9 cellular contexts compared by ENCODE assay signal in the genomic region with DNA sequence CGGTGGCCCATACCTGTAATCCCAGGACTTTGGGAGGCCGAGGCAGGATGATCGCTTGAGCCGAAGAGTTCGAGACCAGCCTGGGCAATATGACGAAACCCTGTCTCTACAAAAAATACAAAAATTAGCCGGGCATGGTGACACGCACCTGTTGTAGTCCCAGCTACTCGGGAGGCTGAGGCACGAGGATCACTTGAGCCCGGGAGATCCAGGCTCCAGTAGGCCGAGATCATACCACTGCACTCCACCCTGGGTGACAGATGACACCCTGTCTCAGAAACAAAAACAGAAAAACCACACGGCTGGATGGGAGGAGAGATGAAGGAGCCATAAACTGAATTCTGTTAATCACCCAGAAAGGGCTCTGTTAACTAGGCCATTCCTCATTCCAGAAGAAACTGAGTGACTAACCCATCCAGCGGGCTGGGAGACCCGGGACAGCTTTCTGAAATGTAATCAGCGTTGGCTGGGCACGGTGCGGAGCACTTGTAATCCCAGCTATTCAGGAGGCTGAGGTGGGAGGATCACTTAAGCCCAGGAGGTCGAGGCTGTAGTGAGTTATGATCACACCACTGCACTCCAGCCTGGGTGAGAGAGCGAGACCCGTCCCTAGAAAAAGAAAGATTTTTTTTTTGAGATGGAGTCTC. TPM values are rescaled to one million over a fixed set of nuclear protein-coding genes. Genes with fewer than 3 reads are reported as not detected.
DNase-seq lines count a peak whose midpoint lies in the region; ATAC-seq, FAIRE-seq and TF ChIP-seq lines count a peak whose summit lies in the region.
"Had no signal": no experiment of that assay in that cellular context is flagged by ENCODE, and none has a peak within 500 bp of the region (broad histone marks: within the 10 kb centered on the region; RNA-seq: fewer than 3 reads in every experiment).

No MANE protein-coding gene starts in this region.

- peak overlapping the region; percentile 79 to 80 for H3K4me3 Mint-ChIP-seq in CD14-positive monocyte

- H3K79me2 ChIP-seq in H1 (ENCODE audit: control insufficient read depth in 1 of 2, insufficient read depth in 2 of 2, low read length in 2 of 2): no peaks in the 10 kb centered on the region

- H3K27me3 Mint-ChIP-seq in CD14-positive monocyte (ENCODE audit: low read depth in 3 of 3): peaks cover 22 to 34% (median 25%) of the 10 kb centered on the region in 3 donors

- no peaks in the 10 kb centered on the region for H3K9me3 ChIP-seq in NT2/D1 (ENCODE audit: insufficient read depth, low read length)
- H3K9me3 ChIP-seq in H1 (ENCODE audit: insufficient read depth in 2 of 2, low read depth in 1 of 2, low read length in 1 of 2): no peaks in the 10 kb centered on the region
- H3K9me3 ChIP-seq in neutrophil: no peaks in the 10 kb centered on the region

- POLR2A ChIA-PET in H1 (lab: Charles Lee; ENCODE audit: partially characterized antibody): interaction anchor here (0.7 to 3.3 kb wide), 4 partner anchors 12 to 51 kb away, joined by 3 to 18 read pairs (median 10); partner anchors contain the start of gene JUP

- ATAC-seq in HG03045 (IDR thresholded peaks at IDR 0.05; ENCODE audit: unreplicated experiment) (no peak), HG02588 (IDR thresholded peaks at IDR 0.05; ENCODE audit: unreplicated experiment) (no peak)

- H3K36me3 Mint-ChIP-seq in CD14-positive monocyte: no peaks in the 10 kb centered on the region

- TF ChIP-seq POLR2A in H1 (IDR thresholded peaks at IDR 0.05; ENCODE audit: control extremely low read depth in 1 of 2, low read depth in 2 of 2, low read length in 2 of 2): no peak

- 75% methylated on average over 20 of the region's 21 CpGs; no CpG with 5 or more reads in 1 of the 2 experiments for whole genome bisulfite sequencing in H1 (ENCODE audit: extremely low coverage in 1 of 2, insufficient coverage in 1 of 2, insufficient read length in 1 of 2, insufficient replicate concordance in 2 of 2, low coverage in 1 of 2, low lambda C conversion rate in 2 of 2, missing lambda C conversion rate in 1 of 2), 2 experiments

- H2BK15ac ChIP-seq in H1 (ENCODE audit: low read length): 0 out of 2 replicates have a peak overlapping the region, but pooled peaks have one; percentile 40

- no peak overlapping the region for H4K5ac ChIP-seq in H1 (ENCODE audit: insufficient read length, low read depth, low read length)

- H3K36me3 ChIP-seq in NT2/D1 (ENCODE audit: insufficient read depth, insufficient read length, low read length): peaks cover 25% of the 10 kb centered on the region
- H3K36me3 ChIP-seq in H1 (ENCODE audit: control insufficient read depth in 2 of 4, insufficient read depth in 4 of 4, low read length in 3 of 4): peaks cover 0 to 12% (median 3%) of the 10 kb centered on the region in 4 experiments; a peak in 4 of 8 replicates
- H3K36me3 ChIP-seq in neutrophil: no peaks in the 10 kb centered on the region

- H3K14ac ChIP-seq in H1 (ENCODE audit: insufficient read length): no peak overlapping the region

- H3K4me1 ChIP-seq in NT2/D1 (ENCODE audit: insufficient read depth, insufficient read length) (no peaks in the 10 kb centered on the region), H1 (replicated peaks in 1 of 4; ENCODE audit: control insufficient read depth in 3 of 4, insufficient read depth in 4 of 4, low read length in 3 of 4) (peaks cover 0 to 5% (median 0%) of the 10 kb centered on the region in 4 experiments; a peak in 1 of 7 replicates), neutrophil (ENCODE audit: control insufficient read depth in 1 of 2, insufficient read depth in 1 of 2, low read depth in 1 of 2, low read length in 1 of 2) (peaks cover 3 to 12% of the 10 kb centered on the region in 2 experiments)

- H3K4ac ChIP-seq in H1 (replicated peaks; ENCODE audit: insufficient read length, low read depth, low read length): no peak overlapping the region

- no peak overlapping the region for H2BK120ac ChIP-seq in H1 (replicated peaks; ENCODE audit: low read depth, low read length)

- H4K91ac ChIP-seq in H1 (replicated peaks; ENCODE audit: insufficient read length, low read length): no peak overlapping the region

- H3K18ac ChIP-seq in H1 (ENCODE audit: extremely low read depth, low read length): no peak overlapping the region

- no peak for FAIRE-seq in H1 (lab: Jason Lieb, UNC)

- no peak for TF ChIP-seq RAD21 in H1 (IDR thresholded peaks at IDR 0.05 in 1 of 2, conservative IDR thresholded peaks at IDR 0.05 in 1 of 2; ENCODE audit: low read depth in 2 of 2, low read length in 2 of 2)

- peaks cover 6% of the 10 kb centered on the region; the same call in 1 of the 2 replicates for H3K23me2 ChIP-seq in H1 (ENCODE audit: low read depth, low read length)

- H3K79me1 ChIP-seq in H1 (ENCODE audit: low read depth, low read length): peaks cover 5% of the 10 kb centered on the region; the same call in 1 of the 2 replicates

- no peak overlapping the region for H3K23ac ChIP-seq in H1 (ENCODE audit: insufficient read length)

- H2AFZ ChIP-seq in H1 (ENCODE audit: low read length): peak overlapping the region; percentile 99

- peak overlapping the region; percentile 66 for H3K9ac ChIP-seq in NT2/D1 (ENCODE audit: insufficient read length, low read depth)
- 0 out of 7 replicates have a peak overlapping the region, but pooled peaks of 1 of the 4 experiments have one; percentile 9 for H3K9ac ChIP-seq in H1 (replicated peaks in 1 of 4; ENCODE audit: extremely low read depth in 1 of 4, low read depth in 3 of 4, low read length in 3 of 4)

- H2BK12ac ChIP-seq in H1 (ENCODE audit: low read depth, low read length): no peak overlapping the region

- intact Hi-C loops in CD14-positive monocyte (cut with micrococcal nuclease): no loop called here

- peaks cover 0 to 3% (median 0%) of the 10 kb centered on the region in 7 donors for H3K9me3 Mint-ChIP-seq in CD14-positive monocyte

- no peak overlapping the region for H2BK5ac ChIP-seq in H1 (ENCODE audit: low read depth, low read length)

- no peak overlapping the region for H2BK20ac ChIP-seq in H1 (ENCODE audit: low read length)

- H4K8ac ChIP-seq in H1 (ENCODE audit: extremely low read depth, insufficient read depth, low read length): peak overlapping the region; percentile 45; the same call in 1 of the 2 replicates

- no peak for TF ChIP-seq CTCF in CD14-positive monocyte (IDR thresholded peaks at IDR 0.05)
- TF ChIP-seq CTCF in H1 (IDR thresholded peaks at IDR 0.05; ENCODE audit: control extremely low read depth in 1 of 3, insufficient read depth in 1 of 3, low read depth in 1 of 3, low read length in 3 of 3): no peak
- TF ChIP-seq CTCF in neutrophil (IDR thresholded peaks at IDR 0.05): no peak

- DNase-seq in CD14-positive monocyte (ENCODE audit: low spot score) (no peak), NT2/D1 (ENCODE audit: low read depth, low spot score) (no peak), H1 (ENCODE audit: low read depth in 1 of 2, low spot score in 2 of 2) (no peak), iPS-NIHi11 (ENCODE audit: low spot score) (no peak), glomerular visceral epithelial cell (ENCODE audit: extremely low spot score) (no peak)

- peak overlapping the region; percentile 19 for H3K4me3 ChIP-seq in NT2/D1 (ENCODE audit: insufficient read length, low read depth)
- H3K4me3 ChIP-seq in H1 (ENCODE audit: extremely low read depth in 1 of 4, insufficient read depth in 2 of 4, low read depth in 3 of 4, low read length in 4 of 4): peak overlapping the region; percentile 52 to 96 (median 82); a peak in 7 of 8 replicates
- H3K4me3 ChIP-seq in neutrophil (ENCODE audit: low read depth in 1 of 2, low read length in 1 of 2): peak overlapping the region; percentile 1 to 60

- CTCF ChIA-PET in H1 (lab: Charles Lee; ENCODE audit: partially characterized antibody): interaction anchor here (1.4 kb wide), 1 partner anchor 17 kb away, joined by 3 read pairs; no protein-coding TSS in a partner anchor

- no peak overlapping the region for H3K27ac Mint-ChIP-seq in CD14-positive monocyte

- peak overlapping the region; percentile 80 to 83 for H3K4me2 ChIP-seq in H1 (ENCODE audit: insufficient read depth in 1 of 2, low read depth in 2 of 2, low read length in 2 of 2)

- H4K20me1 ChIP-seq in H1 (replicated peaks in 1 of 2; ENCODE audit: control insufficient read depth in 1 of 2, insufficient read depth in 2 of 2, low read length in 2 of 2): no peaks in the 10 kb centered on the region

- no peak overlapping the region for H3K56ac ChIP-seq in H1 (replicated peaks; ENCODE audit: insufficient read length, low read depth, low read length)

- H3K27me3 ChIP-seq in NT2/D1 (ENCODE audit: insufficient read depth, insufficient read length) (peaks cover 22% of the 10 kb centered on the region), H1 (replicated peaks in 1 of 4; ENCODE audit: control insufficient read depth in 3 of 4, extremely low read depth in 1 of 4, insufficient read depth in 3 of 4, low read length in 3 of 4) (peaks cover 0 to 5% (median 0%) of the 10 kb centered on the region in 4 experiments; a peak in 1 of 7 replicates), neutrophil (peaks cover 78% of the 10 kb centered on the region)

- H3K27ac ChIP-seq in H1 (ENCODE audit: low read depth, low read length) (no peak overlapping the region), neutrophil (no peak overlapping the region)

- no peak overlapping the region for H2AK5ac ChIP-seq in H1 (ENCODE audit: low read depth, low read length)

- no peak for TF ChIP-seq EP300 in H1 (IDR thresholded peaks at IDR 0.05; ENCODE audit: borderline replicate concordance in 1 of 2, low read depth in 2 of 2, low read length in 2 of 2)

- H3K4me1 Mint-ChIP-seq in CD14-positive monocyte: peaks cover 12% of the 10 kb centered on the region

RNA-seq across cellular contexts. Expression of gene NT5C3B, which starts 0.6 kb away (rescaled TPM):
- polyA plus RNA-seq in CD14-positive monocyte: 10 to 100 TPM; 13.5 to 14.2 TPM
- total RNA-seq in H1 (2021; fragmentation: NEBNext Ultra II Directional; extraction: Animal tissue kit (Norgen Biotek cat#: 25700)): 68.7 and 71.4 TPM in 2 replicates
- polyA plus RNA-seq in H1 (2011; rRNA removed): 86.9 and 94.5 TPM in 2 replicates
- 101 TPM for polyA plus RNA-seq in H1 (2011; cell fraction: cytosol; rRNA removed)
- 76.7 TPM for polyA plus RNA-seq in H1 (2011; cell fraction: nucleus; rRNA removed)
- 64.8 to 85.1 TPM (median 79.0 TPM) in 4 replicates for polyA plus RNA-seq in H1 (2012, experiment 1 of 2)
- 93.2 TPM for polyA plus RNA-seq in H1 (2012, experiment 2 of 2)
- 59.6 TPM for polyA plus RNA-seq in H1 (2013, experiment 1 of 2)
- polyA plus RNA-seq in H1 (2013, experiment 2 of 2): 59.2 TPM
- 54.5 and 69.3 TPM in 2 replicates for polyA minus RNA-seq in H1 (2011; rRNA and poly(A)+ RNA removed)
- polyA minus RNA-seq in H1 (2011; cell fraction: cytosol; rRNA and poly(A)+ RNA removed): 34.0 TPM
- 47.8 TPM for polyA minus RNA-seq in H1 (2011; cell fraction: nucleus; rRNA and poly(A)+ RNA removed)

RNA-seq across cellular contexts. Expression of gene KLHL10, which starts 1.0 kb away (rescaled TPM):
- polyA plus RNA-seq in CD14-positive monocyte (not detected), H1 (2011; rRNA removed) (0.14 and 0.26 TPM in 2 replicates)
- total RNA-seq in H1 (2021; fragmentation: NEBNext Ultra II Directional; extraction: Animal tissue kit (Norgen Biotek cat#: 25700)): 0.19 TPM in 1 of 2 replicates, not detected in the other
- polyA plus RNA-seq in H1 (2011; cell fraction: cytosol; rRNA removed): 0.43 TPM
- polyA plus RNA-seq in H1 (2011; cell fraction: nucleus; rRNA removed): 0.71 TPM
- polyA plus RNA-seq in H1 (2012, experiment 1 of 2): 0.29 to 0.45 TPM (median 0.36 TPM) in 4 replicates
- not detected for polyA plus RNA-seq in H1 (2012, experiment 2 of 2)
- 0.24 TPM for polyA plus RNA-seq in H1 (2013, experiment 1 of 2)
- polyA plus RNA-seq in H1 (2013, experiment 2 of 2): 0.09 TPM
- 0.17 and 1.0 TPM in 2 replicates for polyA minus RNA-seq in H1 (2011; rRNA and poly(A)+ RNA removed)
- not detected for polyA minus RNA-seq in H1 (2011; cell fraction: cytosol; rRNA and poly(A)+ RNA removed)
- not detected for polyA minus RNA-seq in H1 (2011; cell fraction: nucleus; rRNA and poly(A)+ RNA removed)
- total RNA-seq: SK-MEL-5 had no signal

RNA-seq across cellular contexts. Expression of gene FKBP10, which starts 23.9 kb away (rescaled TPM):
- not detected for polyA plus RNA-seq in CD14-positive monocyte
- 173 and 179 TPM in 2 replicates for total RNA-seq in H1 (2021; fragmentation: NEBNext Ultra II Directional; extraction: Animal tissue kit (Norgen Biotek cat#: 25700))
- 283 and 410 TPM in 2 replicates for polyA plus RNA-seq in H1 (2011; rRNA removed)
- 347 TPM for polyA plus RNA-seq in H1 (2011; cell fraction: cytosol; rRNA removed)
- polyA plus RNA-seq in H1 (2011; cell fraction: nucleus; rRNA removed): 1,193 TPM
- polyA plus RNA-seq in H1 (2012, experiment 1 of 2): 206 to 277 TPM (median 242 TPM) in 4 replicates
- polyA plus RNA-seq in H1 (2012, experiment 2 of 2): 146 TPM
- polyA plus RNA-seq in H1 (2013, experiment 1 of 2): 233 TPM
- 222 TPM for polyA plus RNA-seq in H1 (2013, experiment 2 of 2)
- polyA minus RNA-seq in H1 (2011; rRNA and poly(A)+ RNA removed): 102 and 130 TPM in 2 replicates
- 115 TPM for polyA minus RNA-seq in H1 (2011; cell fraction: cytosol; rRNA and poly(A)+ RNA removed)
- polyA minus RNA-seq in H1 (2011; cell fraction: nucleus; rRNA and poly(A)+ RNA removed): 148 TPM

RNA-seq across cellular contexts. Expression of gene P3H4, which starts 24.9 kb away (rescaled TPM):
- polyA plus RNA-seq in CD14-positive monocyte (under 1 TPM; 0.16 to 0.46 TPM), H1 (2011; rRNA removed) (26.7 and 36.6 TPM in 2 replicates)
- total RNA-seq in H1 (2021; fragmentation: NEBNext Ultra II Directional; extraction: Animal tissue kit (Norgen Biotek cat#: 25700)): 22.6 and 23.4 TPM in 2 replicates
- 32.3 TPM for polyA plus RNA-seq in H1 (2011; cell fraction: cytosol; rRNA removed)
- 26.2 TPM for polyA plus RNA-seq in H1 (2011; cell fraction: nucleus; rRNA removed)
- 19.2 to 25.6 TPM (median 23.3 TPM) in 4 replicates for polyA plus RNA-seq in H1 (2012, experiment 1 of 2)
- 18.1 TPM for polyA plus RNA-seq in H1 (2012, experiment 2 of 2)
- polyA plus RNA-seq in H1 (2013, experiment 1 of 2): 27.7 TPM
- 29.1 TPM for polyA plus RNA-seq in H1 (2013, experiment 2 of 2)
- polyA minus RNA-seq in H1 (2011; rRNA and poly(A)+ RNA removed): 13.9 and 14.4 TPM in 2 replicates
- polyA minus RNA-seq in H1 (2011; cell fraction: cytosol; rRNA and poly(A)+ RNA removed): 22.9 TPM
- 22.3 TPM for polyA minus RNA-seq in H1 (2011; cell fraction: nucleus; rRNA and poly(A)+ RNA removed)

RNA-seq across cellular contexts. Expression of gene KLHL11, which starts 28.6 kb away (rescaled TPM):
- polyA plus RNA-seq in CD14-positive monocyte: 1 to 10 TPM; 3.0 to 3.4 TPM
- total RNA-seq in H1 (2021; fragmentation: NEBNext Ultra II Directional; extraction: Animal tissue kit (Norgen Biotek cat#: 25700)): 12.8 and 13.7 TPM in 2 replicates
- polyA plus RNA-seq in H1 (2011; rRNA removed): 3.4 and 4.2 TPM in 2 replicates
- 5.6 TPM for polyA plus RNA-seq in H1 (2011; cell fraction: cytosol; rRNA removed)
- 3.2 TPM for polyA plus RNA-seq in H1 (2011; cell fraction: nucleus; rRNA removed)
- polyA plus RNA-seq in H1 (2012, experiment 1 of 2): 2.6 to 3.0 TPM (median 2.9 TPM) in 4 replicates
- 0.22 TPM for polyA plus RNA-seq in H1 (2012, experiment 2 of 2)
- polyA plus RNA-seq in H1 (2013, experiment 1 of 2): 4.0 TPM
- polyA plus RNA-seq in H1 (2013, experiment 2 of 2): 3.7 TPM
- polyA minus RNA-seq in H1 (2011; rRNA and poly(A)+ RNA removed): 32.4 and 39.9 TPM in 2 replicates
- polyA minus RNA-seq in H1 (2011; cell fraction: cytosol; rRNA and poly(A)+ RNA removed): 16.1 TPM
- polyA minus RNA-seq in H1 (2011; cell fraction: nucleus; rRNA and poly(A)+ RNA removed): 13.4 TPM

Comparison
In these comparisons a context has a peak if more than half of its experiments do, and no peak if none do; other contexts are left out.
1. H3K4me3 ChIP-seq: peak in every context shown above with its lines; median percentile 82 in H1; 30 in neutrophil; 19 in NT2/D1.
2. RNA of gene FKBP10, which starts 23.9 kb away (polyA plus RNA-seq): 146 to 1,193 TPM in H1; not detected in CD14-positive monocyte; every median in the first group is over 100 times any median in the second.